1 cellular context compared by ENCODE assay signal in the genomic region with DNA sequence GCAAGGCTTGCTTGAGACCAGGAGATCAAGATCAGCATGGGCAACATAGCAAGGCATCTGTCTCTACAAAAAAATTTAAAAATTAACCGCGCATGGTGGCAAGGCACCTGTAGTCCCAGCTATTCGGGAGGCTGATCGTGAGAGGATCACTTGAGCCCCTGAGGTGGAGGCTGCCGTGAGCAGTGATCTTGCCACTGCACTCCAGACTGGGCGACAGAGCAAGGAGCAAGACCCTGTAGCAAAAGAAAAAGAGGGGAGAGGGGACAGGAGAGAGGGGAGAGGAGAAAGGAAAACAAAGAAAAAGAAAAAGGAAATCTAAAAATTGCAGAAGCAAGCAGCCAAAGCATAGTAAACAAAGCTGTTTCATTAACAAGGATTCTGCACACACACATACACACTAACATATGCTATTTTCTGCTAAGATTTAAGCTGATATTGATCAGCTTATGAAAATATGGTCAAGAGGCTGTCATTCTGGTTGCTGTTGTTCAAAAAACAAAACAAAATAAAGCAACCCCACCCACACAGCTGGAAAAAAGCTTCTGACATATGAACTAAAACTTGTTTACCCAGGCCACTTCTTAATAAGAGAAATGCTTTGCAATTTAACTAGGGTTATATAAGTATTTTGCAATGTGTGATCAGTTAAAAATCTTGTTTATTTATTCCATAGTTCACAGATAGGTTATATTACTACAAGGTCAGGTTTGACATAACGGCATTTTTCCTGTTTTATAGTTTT.
TF ChIP-seq lines count a peak whose summit lies in the region.

No MANE protein-coding gene starts in this region.

TF ChIP-seq in IMR-90, 13 proteins besides CTCF, POLR2A, EP300 and RAD21:
- no peak for TF ChIP-seq MXI1 (IDR thresholded peaks at IDR 0.05; ENCODE audit: borderline replicate concordance, low read depth, low read length)
- no peak for TF ChIP-seq FOS (IDR thresholded peaks at IDR 0.05; ENCODE audit: low read depth, low read length)
- no peak for TF ChIP-seq SMC3 (IDR thresholded peaks at IDR 0.05; ENCODE audit: low read depth, low read length)
- TF ChIP-seq RCOR1 (IDR thresholded peaks at IDR 0.05; ENCODE audit: insufficient replicate concordance, low read length): no peak
- TF ChIP-seq CEBPB (IDR thresholded peaks at IDR 0.05; ENCODE audit: low read depth, low read length): no peak
- no peak for TF ChIP-seq MAZ (IDR thresholded peaks at IDR 0.05; ENCODE audit: borderline replicate concordance, low read depth, low read length)
- TF ChIP-seq, protein P1, sequence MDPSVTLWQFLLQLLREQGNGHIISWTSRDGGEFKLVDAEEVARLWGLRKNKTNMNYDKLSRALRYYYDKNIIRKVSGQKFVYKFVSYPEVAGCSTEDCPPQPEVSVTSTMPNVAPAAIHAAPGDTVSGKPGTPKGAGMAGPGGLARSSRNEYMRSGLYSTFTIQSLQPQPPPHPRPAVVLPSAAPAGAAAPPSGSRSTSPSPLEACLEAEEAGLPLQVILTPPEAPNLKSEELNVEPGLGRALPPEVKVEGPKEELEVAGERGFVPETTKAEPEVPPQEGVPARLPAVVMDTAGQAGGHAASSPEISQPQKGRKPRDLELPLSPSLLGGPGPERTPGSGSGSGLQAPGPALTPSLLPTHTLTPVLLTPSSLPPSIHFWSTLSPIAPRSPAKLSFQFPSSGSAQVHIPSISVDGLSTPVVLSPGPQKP (IDR thresholded peaks at IDR 0.05; ENCODE audit: borderline replicate concordance, low read depth, low read length): no peak
- no peak for TF ChIP-seq MAFK (IDR thresholded peaks at IDR 0.05; ENCODE audit: low read depth, low read length)
- TF ChIP-seq CHD1 (IDR thresholded peaks at IDR 0.05; ENCODE audit: low read depth, low read length): no peak
- TF ChIP-seq BHLHE40 (IDR thresholded peaks at IDR 0.05; ENCODE audit: low read depth, low read length): no peak
